ENCODE assay signal across 13 cellular contexts in the genomic region with DNA sequence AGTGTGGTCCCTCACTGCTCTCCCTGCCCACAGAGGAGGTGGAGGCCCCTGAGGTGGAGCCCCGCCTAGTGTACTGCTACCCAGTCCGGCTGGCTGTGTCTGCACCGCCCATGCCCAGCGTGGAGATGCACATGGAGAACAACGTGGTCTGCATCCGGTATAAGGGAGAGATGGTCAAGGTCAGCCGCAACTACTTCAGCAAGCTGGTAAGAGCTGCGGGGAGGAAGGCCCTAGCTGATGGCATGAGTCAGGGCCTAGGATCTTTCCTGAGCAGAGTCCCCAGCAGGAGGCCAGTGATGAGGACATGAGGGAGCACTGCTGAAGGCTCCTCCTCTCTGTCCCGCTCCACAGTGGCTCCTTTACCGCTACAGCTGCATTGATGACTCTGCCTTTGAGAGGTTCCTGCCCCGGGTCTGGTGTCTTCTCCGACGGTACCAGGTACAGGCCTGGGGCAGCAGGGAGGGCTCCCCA. TPM values are rescaled to one million over a fixed set of nuclear protein-coding genes. Genes with fewer than 3 reads are reported as not detected.
DNase-seq lines count a peak whose midpoint lies in the region; ATAC-seq, FAIRE-seq and TF ChIP-seq lines count a peak whose summit lies in the region.
"Had no signal": no experiment of that assay in that cellular context is flagged by ENCODE, and none has a peak within 500 bp of the region (broad histone marks: within the 10 kb centered on the region; RNA-seq: fewer than 3 reads in every experiment).

No MANE protein-coding gene starts in this region.

- H3K27me3 ChIP-seq in breast epithelium (no peaks in the 10 kb centered on the region), pancreas (no peaks in the 10 kb centered on the region)

- no peaks in the 10 kb centered on the region for H3K9me3 Mint-ChIP-seq in T-cell
- H3K9me3 Mint-ChIP-seq: activated T-helper 2 cell treated with anti-CD3 and anti-CD28 coated beads, Interferon-gamma antibody, Interleukin-2, Interleukin-4, amounts not matched to agents 10 μg/mL and 5 μg/mL and 100 μg/mL, durations not matched to agents 14 hours and 24 hours and 36 hours; T-helper 1 cell treated with Interleukin-12 subunit alpha and Interleukin-12 subunit beta and Interleukin-4 antibody, amounts not matched to agents 30 μg/mL and 1 μg/mL, for 36 hours had no signal

- peaks cover 45% of the 10 kb centered on the region for H3K36me3 Mint-ChIP-seq in T-cell

- POLR2A ChIA-PET in T-cell (lab: Charles Lee): no interaction called here

- no peaks in the 10 kb centered on the region for H3K27me3 Mint-ChIP-seq in T-cell

- in situ Hi-C loops in GM13977 (cut with MboI; ENCODE audit: low pct_unique_long_range_greater_than_20kb, low sequenced_read_pairs, unreplicated experiment): no loop called here

- H3K4me1 Mint-ChIP-seq in T-cell: peaks cover 0 to 25% (median 13%) of the 10 kb centered on the region in 3 donors

- CTCF ChIA-PET in T-cell (lab: Charles Lee): no interaction called here

- H3K36me3 ChIP-seq in breast epithelium (peaks cover 16% of the 10 kb centered on the region), pancreas (peaks cover 2 to 55% (median 40%) of the 10 kb centered on the region in 3 donors)

- WGBS in pancreas, 2 donors: 66 to 67% methylated on average over 13 of the region's 13 CpGs

- H3K4me3 Mint-ChIP-seq in T-cell: no peak overlapping the region
- H3K4me3 Mint-ChIP-seq: T-helper 1 cell treated with Interleukin-12 subunit alpha and Interleukin-12 subunit beta and Interleukin-4 antibody, amounts not matched to agents 30 μg/mL and 1 μg/mL, for 36 hours had no signal

- TF ChIP-seq POLR2A in NB4 (IDR thresholded peaks at IDR 0.05; ENCODE audit: extremely low read depth, insufficient read length) (peak; percentile 20), breast epithelium (IDR thresholded peaks at IDR 0.05) (no peak)

- intact Hi-C loops in breast epithelium (cut with DNase I; ENCODE audit: low total_unique reads): no loop called here
- intact Hi-C loops in pancreas (cut with DNase I): no loop called here

- FAIRE-seq in pancreas (lab: Jason Lieb, UNC): no peak
- FAIRE-seq: D721Med, keratinocyte had no signal

- H3K4me3 ChIP-seq in NB4 (ENCODE audit: low read depth, low read length) (peak overlapping the region; percentile 42), breast epithelium (no peak overlapping the region), pancreas (no peak overlapping the region)

- ATAC-seq in pancreas: peak; percentile 6 to 19 (median 14)
- ATAC-seq in T-cell (replicated peaks in 1 of 4): no peak
- ATAC-seq in GM19324 (IDR thresholded peaks at IDR 0.05; ENCODE audit: low FRiP score, unreplicated experiment): no peak
- ATAC-seq in omental fat pad (ENCODE audit: low FRiP score): no peak

- H3K9me3 ChIP-seq in breast epithelium (no peaks in the 10 kb centered on the region), pancreas (no peaks in the 10 kb centered on the region)

- TF ChIP-seq CTCF in NB4 (IDR thresholded peaks at IDR 0.05; ENCODE audit: low read depth, low read length) (no peak), breast epithelium (IDR thresholded peaks at IDR 0.05) (no peak), pancreas (IDR thresholded peaks at IDR 0.05) (no peak), omental fat pad (IDR thresholded peaks at IDR 0.05) (no peak), GM13977 (IDR thresholded peaks at IDR 0.05; ENCODE audit: extremely low read depth, insufficient read depth, missing control alignments) (no peak)

- DNase-seq in Daoy (ENCODE audit: low read depth) (peak; percentile 54), NB4 (ENCODE audit: low read depth) (peak; percentile 97), breast epithelium (ENCODE audit: low spot score in 2 of 2) (no peak), pancreas (peak in 3 of 6 donors; percentile 43 to 76 (median 53)), T-cell (no peak), omental fat pad (ENCODE audit: low spot score) (no peak), GM13977 (ENCODE audit: low spot score) (no peak)
- DNase-seq: H7 had no signal

- H3K27ac Mint-ChIP-seq in T-cell: peak overlapping the region in 1 of 2 donors; percentile 34

- peak overlapping the region; percentile 43 to 82 for H3K27ac ChIP-seq in breast epithelium
- peak overlapping the region; percentile 39 to 80 (median 70) for H3K27ac ChIP-seq in pancreas

- H3K4me1 ChIP-seq in breast epithelium: no peaks in the 10 kb centered on the region
- peaks cover 18 to 32% (median 26%) of the 10 kb centered on the region in 3 donors for H3K4me1 ChIP-seq in pancreas

RNA-seq across cellular contexts. Expression of gene PCIF1, which starts 11.2 kb away (rescaled TPM):
- 2.7 and 3.6 TPM in 2 replicates for total RNA-seq in Daoy (2014; rRNA removed; shearing (Covaris generic))
- 10 to 100 TPM; 28.2 to 40.2 (median 30.8) TPM for total RNA-seq in breast epithelium
- total RNA-seq in pancreas: 10 to 100 TPM; 13.3 to 19.2 (median 17.7) TPM
- 10 to 100 TPM; 22.9 to 34.9 TPM for polyA plus RNA-seq in pancreas
- total RNA-seq in T-cell: 10 to 100 TPM; 74.4 to 78.7 (median 74.6) TPM
- 10 to 100 TPM; 18.8 to 36.9 (median 25.8) TPM for total RNA-seq in omental fat pad

RNA-seq across cellular contexts. Expression of gene ZNF335, which starts 26.3 kb away (rescaled TPM):
- total RNA-seq in Daoy (2014; rRNA removed; shearing (Covaris generic)): 9.5 and 12.1 TPM in 2 replicates
- total RNA-seq in breast epithelium (10 to 100 TPM; 12.6 to 25.9 (median 20.6) TPM), pancreas (10 to 100 TPM in 2 of 6 donors, 1 to 10 TPM in 4; 7.4 to 11.0 (median 7.5) TPM), T-cell (100 to 1,000 TPM in 1 of 5 donors, 10 to 100 TPM in 4; 58.6 to 106 (median 68.3) TPM), omental fat pad (10 to 100 TPM; 14.5 to 29.1 (median 19.7) TPM)
- polyA plus RNA-seq in pancreas: 10 to 100 TPM; 24.4 to 27.4 TPM

RNA-seq across cellular contexts. Expression of gene PLTP, which starts 33.8 kb away (rescaled TPM):
- 0.30 and 0.80 TPM in 2 replicates for total RNA-seq in Daoy (2014; rRNA removed; shearing (Covaris generic))
- total RNA-seq in breast epithelium: 100 to 1,000 TPM in 1 of 3 donors, 10 to 100 TPM in 2; 78.3 to 405 (median 100.0) TPM
- 100 to 1,000 TPM in 2 of 6 donors, 10 to 100 TPM in 4; 70.4 to 158 (median 95.1) TPM for total RNA-seq in pancreas
- 10 to 100 TPM; 35.5 to 56.8 TPM for polyA plus RNA-seq in pancreas
- total RNA-seq in T-cell: 1 to 10 TPM in 3 of 5 donors, under 1 TPM in 1, not detected in 1; 0.35 to 1.7 (median 1.4) TPM
- total RNA-seq in omental fat pad: 1,000 to 10,000 TPM in 1 of 4 donors, 100 to 1,000 TPM in 3; 215 to 1,101 (median 301) TPM

RNA-seq across cellular contexts. Expression of gene CTSA, which starts 54.6 kb away (rescaled TPM):
- total RNA-seq in Daoy (2014; rRNA removed; shearing (Covaris generic)): 25.4 and 34.7 TPM in 2 replicates
- total RNA-seq in breast epithelium: 100 to 1,000 TPM in 1 of 3 donors, 10 to 100 TPM in 2; 42.0 to 136 (median 55.6) TPM
- total RNA-seq in pancreas: 10 to 100 TPM; 27.6 to 97.8 (median 41.5) TPM
- polyA plus RNA-seq in pancreas: 100 to 1,000 TPM in 1 of 2 donors, 10 to 100 TPM in 1; 89.3 to 103 TPM
- 100 to 1,000 TPM in 1 of 5 donors, 10 to 100 TPM in 4; 55.5 to 101 (median 85.1) TPM for total RNA-seq in T-cell
- total RNA-seq in omental fat pad: 100 to 1,000 TPM in 1 of 4 donors, 10 to 100 TPM in 3; 79.2 to 148 (median 85.9) TPM

RNA-seq across cellular contexts. Expression of gene NEURL2, which starts 54.7 kb away (rescaled TPM):
- 0.42 and 2.3 TPM in 2 replicates for total RNA-seq in Daoy (2014; rRNA removed; shearing (Covaris generic))
- 1 to 10 TPM; 7.5 to 9.7 (median 8.8) TPM for total RNA-seq in breast epithelium
- total RNA-seq in pancreas: 1 to 10 TPM; 1.6 to 3.8 (median 2.2) TPM
- 1 to 10 TPM; 4.7 to 5.3 TPM for polyA plus RNA-seq in pancreas
- total RNA-seq in T-cell: 1 to 10 TPM; 3.1 to 6.9 (median 6.1) TPM
- total RNA-seq in omental fat pad: 10 to 100 TPM in 3 of 4 donors, 1 to 10 TPM in 1; 8.5 to 32.0 (median 11.6) TPM

Comparison
In these comparisons a context has a peak if more than half of its experiments do, and no peak if none do; other contexts are left out.
1. DNase-seq: peak in Daoy (single experiment) and NB4 (single experiment); none in breast epithelium (0 of 2), T-cell (0 of 34), omental fat pad (single experiment) and GM13977 (single experiment).
2. ATAC-seq: peak in pancreas (4 of 4); none in T-cell (0 of 4), GM19324 (single experiment) and omental fat pad (single experiment).
3. RNA of gene PLTP, which starts 33.8 kb away (total RNA-seq): 215 to 1,101 TPM in omental fat pad, 78.3 to 405 TPM in breast epithelium and 70.4 to 158 TPM in pancreas; 0.35 to 1.7 TPM in T-cell and 0.30 to 0.80 TPM in Daoy; every median in the first group is over 10 times any median in the second.